ENCODE assay signal across 16 cellular contexts in genomic region chrX:123330229-123330942, GRCh38.
DNase-seq lines count a peak whose midpoint lies in the region; ATAC-seq and TF ChIP-seq lines count a peak whose summit lies in the region.
"Had no signal": no experiment of that assay in that cellular context is flagged by ENCODE, and none has a peak within 500 bp of the region (broad histone marks: within the 10 kb centered on the region; RNA-seq: fewer than 3 reads in every experiment).

No MANE protein-coding gene starts in this region.

- H3K4me3 ChIP-seq in BE2C (ENCODE audit: low read depth, low read length), result no peak overlapping the region
- H3K4me3 ChIP-seq: BLaER1 treated with 17β-estradiol and CSF1 and Interleukin-3, amounts not matched to agents 10 nM and 100 nM; MG63; mucosa of descending colon; thyroid gland had no signal

- H3K27me3 ChIP-seq in BE2C, result no peaks in the 10 kb centered on the region
- H3K27me3 ChIP-seq: MG63, thyroid gland had no signal

- H3K9me3 ChIP-seq in BE2C, result no peaks in the 10 kb centered on the region
- H3K9me3 ChIP-seq: BLaER1 treated with 17β-estradiol and CSF1 and Interleukin-3, amounts not matched to agents 10 nM and 100 nM; MG63; mucosa of descending colon; thyroid gland had no signal

- no peaks in the 10 kb centered on the region for H3K36me3 ChIP-seq in BE2C
- H3K36me3 ChIP-seq: BLaER1 treated with 17β-estradiol and CSF1 and Interleukin-3, amounts not matched to agents 10 nM and 100 nM; MG63; thyroid gland; WERI-Rb-1 had no signal

- H3K4me1 ChIP-seq in BE2C, result no peaks in the 10 kb centered on the region
- H3K4me1 ChIP-seq: BLaER1 treated with 17β-estradiol and CSF1 and Interleukin-3, amounts not matched to agents 10 nM and 100 nM; thyroid gland had no signal

- no peak for TF ChIP-seq CTCF in BE2C (IDR thresholded peaks at IDR 0.05; ENCODE audit: low read depth, low read length)

- DNase-seq in stimulated activated CD4-positive, alpha-beta T cell treated with anti-CD3 and anti-CD28 coated beads, Interleukin-4, amount 100 ng/mL, for 1 hour, result no peak
- DNase-seq in BE2C, result no peak
- DNase-seq in NCI-H1694 treated with DMSO at 0.1 percent for 48 hours (lab: John Stamatoyannopoulos, UW), result no peak
- DNase-seq in superior temporal gyrus (ENCODE audit: extremely low spot score), result no peak
- DNase-seq: activated T-cell treated with anti-CD3 and anti-CD28 coated beads, Interleukin-2, amount 50 U/mL, for 4 hours; MG63; mucosa of descending colon; NCI-H446; right cardiac atrium; thyroid gland; WERI-Rb-1 had no signal

- ATAC-seq in GM18502 (IDR thresholded peaks at IDR 0.05; ENCODE audit: poor library complexity, unreplicated experiment), result peak; percentile 88
- ATAC-seq in GM19468 (IDR thresholded peaks at IDR 0.05; ENCODE audit: extremely low read depth, unreplicated experiment), result peak; percentile 83
- peak; percentile 94 for ATAC-seq in HG02884 (IDR thresholded peaks at IDR 0.05; ENCODE audit: unreplicated experiment)
- peak; percentile 90 for ATAC-seq in HG03565 (IDR thresholded peaks at IDR 0.05; ENCODE audit: unreplicated experiment)
- ATAC-seq: activated T-cell treated with anti-CD3 and anti-CD28 coated beads, Interleukin-2, amount 50 U/mL, for 4 hours; mucosa of descending colon; right cardiac atrium had no signal
